Comparison of ENCODE assay signal across 9 cellular contexts in genomic region chr2:199462167-199462976, GRCh38. TPM values are rescaled to one million over a fixed set of nuclear protein-coding genes. Genes with fewer than 3 reads are reported as not detected.
DNase-seq lines count a peak whose midpoint lies in the region; ATAC-seq and TF ChIP-seq lines count a peak whose summit lies in the region.
"Had no signal": no experiment of that assay in that cellular context is flagged by ENCODE, and none has a peak within 500 bp of the region (broad histone marks: within the 10 kb centered on the region; RNA-seq: fewer than 3 reads in every experiment).

No MANE protein-coding gene starts in this region.

- no peaks in the 10 kb centered on the region for H3K79me2 ChIP-seq in mesendoderm (ENCODE audit: control insufficient read depth, insufficient read depth, low read length)

- ATAC-seq in right cardiac atrium (no peak), heart right ventricle (no peak), HG02571 (IDR thresholded peaks at IDR 0.05; ENCODE audit: unreplicated experiment) (no peak)

- H3K36me3 ChIP-seq in heart right ventricle (no peaks in the 10 kb centered on the region), mesendoderm (ENCODE audit: control insufficient read depth, insufficient read depth, low read length) (no peaks in the 10 kb centered on the region), vagina (no peaks in the 10 kb centered on the region), adrenal gland (replicated peaks in 1 of 2) (no peaks in the 10 kb centered on the region)

- POLR2A ChIA-PET in HEK293T (lab: Yijun Ruan, JAX): no interaction called here

- no peaks in the 10 kb centered on the region for H3K9me3 ChIP-seq in right cardiac atrium (ENCODE audit: control insufficient read depth, low read length)
- no peaks in the 10 kb centered on the region for H3K9me3 ChIP-seq in heart right ventricle
- H3K9me3 ChIP-seq in vagina: no peaks in the 10 kb centered on the region
- no peaks in the 10 kb centered on the region for H3K9me3 ChIP-seq in adrenal gland (replicated peaks in 1 of 3)

- no peak overlapping the region for H2BK120ac ChIP-seq in mesendoderm (ENCODE audit: low read depth, low read length)

- H3K18ac ChIP-seq in mesendoderm (ENCODE audit: low read length): no peak overlapping the region

- peak overlapping the region; percentile 73 to 80 (median 78) for H3K4me3 Mint-ChIP-seq in brain

- H3K79me1 ChIP-seq in mesendoderm (ENCODE audit: low read length): no peaks in the 10 kb centered on the region

- H3K4me1 ChIP-seq in right cardiac atrium (ENCODE audit: control insufficient read depth, insufficient read depth, low read length) (no peaks in the 10 kb centered on the region), heart right ventricle (peaks cover 18 to 53% (median 34%) of the 10 kb centered on the region in 9 donors), mesendoderm (ENCODE audit: control insufficient read depth, low read depth, low read length) (peaks cover 2% of the 10 kb centered on the region), vagina (peaks cover 38% of the 10 kb centered on the region), adrenal gland (replicated peaks in 1 of 2) (peaks cover 9 to 30% of the 10 kb centered on the region in 2 donors)

- peak overlapping the region; percentile 81 for H3K4me2 ChIP-seq in mesendoderm (ENCODE audit: low read length)

- 4% methylated on average over 60 of the region's 60 CpGs for WGBS in right cardiac atrium
- 2 to 6% methylated on average over 60 of the region's 60 CpGs for WGBS in heart right ventricle, 2 donors
- WGBS in mesendoderm (ENCODE audit: extremely low coverage, insufficient coverage, low lambda C conversion rate): no CpG with 5 or more reads among the region's 60 CpGs
- WGBS in adrenal gland, 4 donors: 15 to 35% (median 17%) methylated on average over 31 to 60 of the region's 60 CpGs

- H3K4me3 ChIP-seq in right cardiac atrium (ENCODE audit: low read length) (peak overlapping the region; percentile 43), heart right ventricle (peak overlapping the region in 3 of 10 donors; percentile 26 to 61 (median 58)), mesendoderm (ENCODE audit: low read length) (peak overlapping the region; percentile 41), vagina (peak overlapping the region; percentile 49 to 50), adrenal gland (peak overlapping the region in 2 of 4 donors; percentile 31 to 57)

- DNase-seq in right cardiac atrium (no peak), heart right ventricle (no peak), mesendoderm (peak; percentile 44), vagina (ENCODE audit: extremely low spot score in 2 of 2) (no peak), HEK293T (ENCODE audit: extremely low spot score) (no peak), adrenal gland (no peak)
- DNase-seq: NCI-H2029 treated with DMSO at 0.1 percent for 48 hours had no signal

- H2BK15ac ChIP-seq in mesendoderm (replicated peaks; ENCODE audit: low read depth): no peak overlapping the region

- H3K56ac ChIP-seq in mesendoderm (ENCODE audit: low read length): peak overlapping the region; percentile 73

- no peak overlapping the region for H4K8ac ChIP-seq in mesendoderm (ENCODE audit: low read depth, low read length)

- H3K27ac Mint-ChIP-seq in brain: peak overlapping the region in 2 of 5 experiments; percentile 65 to 85

- peaks cover 0 to 5% (median 3%) of the 10 kb centered on the region in 5 experiments for H3K9me3 Mint-ChIP-seq in brain

- intact Hi-C loops in right cardiac atrium (cut with DNase I) (no loop called here), heart right ventricle (cut with DNase I) (loop anchor here in 1 of 10 donors (10.0 kb wide), 1 partner anchor 1148 kb away; no protein-coding TSS in a partner anchor), vagina (cut with DNase I) (no loop called here), adrenal gland (cut with DNase I) (no loop called here)

- no peaks in the 10 kb centered on the region for H3K36me3 Mint-ChIP-seq in brain

- no peak overlapping the region for H3K27ac ChIP-seq in right cardiac atrium (ENCODE audit: low read length)
- H3K27ac ChIP-seq in heart right ventricle: no peak overlapping the region
- no peak overlapping the region for H3K27ac ChIP-seq in mesendoderm (ENCODE audit: low read depth, low read length)
- H3K27ac ChIP-seq in vagina: no peak overlapping the region
- H3K27ac ChIP-seq in adrenal gland: no peak overlapping the region

- H2AK5ac ChIP-seq in mesendoderm (ENCODE audit: low read length): no peak overlapping the region

- H3K27me3 Mint-ChIP-seq in brain: peaks cover 92% of the 10 kb centered on the region

- no peaks in the 10 kb centered on the region for H3K27me3 ChIP-seq in right cardiac atrium (ENCODE audit: control insufficient read depth, insufficient read depth)
- H3K27me3 ChIP-seq in heart right ventricle: peaks cover 40 to 91% (median 81%) of the 10 kb centered on the region in 7 donors
- peaks cover 51% of the 10 kb centered on the region for H3K27me3 ChIP-seq in mesendoderm (ENCODE audit: insufficient read depth, low read length, poor library complexity)
- H3K27me3 ChIP-seq in vagina: peaks cover 8% of the 10 kb centered on the region
- peaks cover 65% of the 10 kb centered on the region for H3K27me3 ChIP-seq in adrenal gland

- H3K4ac ChIP-seq in mesendoderm (ENCODE audit: low read depth, low read length): no peak overlapping the region

- H3K23ac ChIP-seq in mesendoderm (ENCODE audit: low read length): no peak overlapping the region

- TF ChIP-seq CTCF in heart right ventricle (IDR thresholded peaks at IDR 0.05): no peak
- TF ChIP-seq CTCF in brain (conservative IDR thresholded peaks at IDR 0.05): no peak
- no peak for TF ChIP-seq CTCF in vagina (IDR thresholded peaks at IDR 0.05)
- TF ChIP-seq CTCF in adrenal gland (IDR thresholded peaks at IDR 0.05): no peak

- no peak for TF ChIP-seq POLR2A in vagina (IDR thresholded peaks at IDR 0.05)
- TF ChIP-seq POLR2A in adrenal gland (IDR thresholded peaks at IDR 0.05): no peak

- peak overlapping the region; percentile 63 for H3K9ac ChIP-seq in mesendoderm (ENCODE audit: low read length)

- no peak overlapping the region for H2BK5ac ChIP-seq in mesendoderm (ENCODE audit: low read length)

- peaks cover 22% of the 10 kb centered on the region for H3K4me1 Mint-ChIP-seq in brain

- H4K5ac ChIP-seq in mesendoderm (ENCODE audit: low read length): no peak overlapping the region

- CTCF ChIA-PET in HEK293T (lab: Yijun Ruan, JAX): no interaction called here

TF ChIP-seq in HEK293T, 16 proteins besides CTCF, POLR2A, EP300 and RAD21:
- TF ChIP-seq SP1 (IDR thresholded peaks at IDR 0.05) (no peak), FOXA1 (IDR thresholded peaks at IDR 0.05) (no peak), BHLHE40 (IDR thresholded peaks at IDR 0.05; ENCODE audit: borderline replicate concordance) (no peak), FOXK2 (IDR thresholded peaks at IDR 0.05) (no peak), ELF4 (IDR thresholded peaks at IDR 0.05) (no peak), TARDBP (IDR thresholded peaks at IDR 0.05) (no peak), L3MBTL2 (conservative IDR thresholded peaks at IDR 0.05) (no peak), ARNT (IDR thresholded peaks at IDR 0.05) (no peak), LEF1 (IDR thresholded peaks at IDR 0.05; ENCODE audit: borderline replicate concordance) (no peak)
TF ChIP-seq in HEK293T: peak in this region for 0.

RNA-seq across cellular contexts. Expression of gene SATB2, which starts 4.6 kb away (rescaled TPM):
- total RNA-seq in right cardiac atrium: 1 to 10 TPM; 1.4 to 2.2 (median 1.9) TPM
- polyA plus RNA-seq in right cardiac atrium: 0.75 TPM
- 1 to 10 TPM in 4 of 10 donors, under 1 TPM in 6; 0.42 to 2.3 (median 0.89) TPM for total RNA-seq in heart right ventricle
- polyA plus RNA-seq in heart right ventricle: under 1 TPM; 0.29 to 0.59 TPM
- 7.2 TPM for polyA plus RNA-seq in brain (ENCODE audit: insufficient read depth, low read depth, low replicate concordance)
- polyA plus RNA-seq in mesendoderm (2013, experiment 1 of 2): 2.6 TPM
- 2.5 TPM for polyA plus RNA-seq in mesendoderm (2013, experiment 2 of 2)
- 7.4 TPM for total RNA-seq in vagina
- 10 to 100 TPM in 6 of 8 donors, 1 to 10 TPM in 2; 8.9 to 18.3 (median 12.7) TPM for total RNA-seq in adrenal gland
- polyA plus RNA-seq in adrenal gland: 1 to 10 TPM; 5.8 to 6.8 (median 6.4) TPM
